8 cellular contexts compared by ENCODE assay signal in the genomic region with DNA sequence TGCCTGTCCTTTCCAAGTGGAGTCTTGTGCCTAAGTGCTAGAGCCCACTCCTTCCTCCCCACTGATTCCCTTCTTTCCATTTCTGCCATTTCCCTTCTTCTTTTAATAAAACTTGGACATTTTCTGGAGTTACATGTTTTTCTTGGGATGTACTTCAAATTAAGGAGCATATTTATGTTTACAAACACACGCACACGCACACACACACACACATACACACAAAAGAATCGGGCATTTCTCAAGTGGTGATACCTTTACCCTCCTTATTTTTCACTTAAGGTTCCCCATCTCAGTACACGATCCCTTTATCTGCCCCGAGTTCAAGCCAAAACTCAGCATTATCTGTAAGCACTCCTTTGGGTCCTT.
A peak's percentile ranks its signal among the peaks of the same experiment; 100 is the strongest.
DNase-seq lines count a peak whose midpoint lies in the region; ATAC-seq and TF ChIP-seq lines count a peak whose summit lies in the region.

No MANE protein-coding gene starts in this region.

- H3K27ac Mint-ChIP-seq in Caco-2 (ENCODE audit: unreplicated experiment) = no peak overlapping the region

- DNase-seq in Caco-2 = no peak
- DNase-seq in MM.1S = no peak
- DNase-seq in tibial artery = no peak
- no peak for DNase-seq in cortex of kidney (lab: John Stamatoyannopoulos, UW)
- DNase-seq in occipital lobe (lab: John Stamatoyannopoulos, UW) = no peak
- no peak for DNase-seq in DMS53 (lab: John Stamatoyannopoulos, UW)

- H3K4me2 ChIP-seq in MM.1S (ENCODE audit: low read depth, low read length) = peak overlapping the region; percentile 77; the same call in 1 of the 2 replicates

- ATAC-seq in GM21825 (IDR thresholded peaks at IDR 0.05; ENCODE audit: unreplicated experiment) (peak; percentile 7), gastroesophageal sphincter (no peak)

- H3K27ac ChIP-seq in MM.1S (ENCODE audit: low read length) (no peak overlapping the region), gastroesophageal sphincter (peak overlapping the region; percentile 85 to 97 (median 90)), tibial artery (peak overlapping the region; percentile 88 to 94)

- peaks cover 4% of the 10 kb centered on the region; the same call in 1 of the 2 replicates for H4K20me1 ChIP-seq in MM.1S (ENCODE audit: insufficient read depth, low read length)

- H3F3A ChIP-seq in MM.1S (ENCODE audit: insufficient read depth, low read length) = peaks cover 8% of the 10 kb centered on the region; the same call in 1 of the 2 replicates

- no peaks in the 10 kb centered on the region for H3K9me3 Mint-ChIP-seq in Caco-2 (ENCODE audit: unreplicated experiment)

- no peak overlapping the region for H3K4me3 Mint-ChIP-seq in Caco-2 (ENCODE audit: unreplicated experiment)

- H3K9me3 ChIP-seq in Caco-2 = no peaks in the 10 kb centered on the region
- no peaks in the 10 kb centered on the region for H3K9me3 ChIP-seq in MM.1S (replicated peaks; ENCODE audit: insufficient read depth, low read length)
- no peaks in the 10 kb centered on the region for H3K9me3 ChIP-seq in gastroesophageal sphincter
- no peaks in the 10 kb centered on the region for H3K9me3 ChIP-seq in tibial artery

- no peak overlapping the region for H3K9ac ChIP-seq in MM.1S (ENCODE audit: low read length)

- no peak for TF ChIP-seq EP300 in gastroesophageal sphincter (IDR thresholded peaks at IDR 0.05)

- H3K9me2 ChIP-seq in MM.1S (replicated peaks; ENCODE audit: insufficient read depth, low read length) = no peaks in the 10 kb centered on the region

- H3K4me1 ChIP-seq in Caco-2 = peaks cover 31% of the 10 kb centered on the region
- peaks cover 15% of the 10 kb centered on the region for H3K4me1 ChIP-seq in MM.1S (ENCODE audit: low read length)
- peaks cover 0 to 44% (median 8%) of the 10 kb centered on the region in 3 donors for H3K4me1 ChIP-seq in gastroesophageal sphincter
- peaks cover 0 to 23% (median 10%) of the 10 kb centered on the region in 4 donors for H3K4me1 ChIP-seq in tibial artery

- H3K36me3 ChIP-seq in Caco-2 (ENCODE audit: control insufficient read depth, insufficient read depth, low read length) (no peaks in the 10 kb centered on the region), MM.1S (replicated peaks; ENCODE audit: insufficient read depth, low read length) (no peaks in the 10 kb centered on the region), gastroesophageal sphincter (no peaks in the 10 kb centered on the region), tibial artery (no peaks in the 10 kb centered on the region)

- peaks cover 4% of the 10 kb centered on the region for H3K36me3 Mint-ChIP-seq in Caco-2 (ENCODE audit: insufficient read depth, unreplicated experiment)

- POLR2A ChIA-PET in Caco-2 (lab: Charles Lee) = interaction anchor here (0.9 to 2.6 kb wide), 8 partner anchors 10 to 156 kb away, joined by 3 to 82 read pairs (median 28); a partner anchor contains a TSS

- TSS peak; percentile 30 for BruUV-seq in Caco-2 (replicated peaks; lab: Mats Ljungman, UMichigan)

- intact Hi-C loops in Caco-2 (cut with micrococcal nuclease; ENCODE audit: unreplicated experiment) (no loop called here), tibial artery (cut with DNase I; ENCODE audit: low total_unique reads) (no loop called here)

- peaks cover 10% of the 10 kb centered on the region for H3K4me1 Mint-ChIP-seq in Caco-2 (ENCODE audit: low read depth, unreplicated experiment)

- H3K27me3 ChIP-seq in Caco-2 (replicated peaks; ENCODE audit: control insufficient read depth, insufficient read depth, low read length) = no peaks in the 10 kb centered on the region
- peaks cover 88% of the 10 kb centered on the region for H3K27me3 ChIP-seq in MM.1S (replicated peaks; ENCODE audit: insufficient read depth, low read length)
- H3K27me3 ChIP-seq in gastroesophageal sphincter = no peaks in the 10 kb centered on the region
- no peaks in the 10 kb centered on the region for H3K27me3 ChIP-seq in tibial artery

- CTCF ChIA-PET in Caco-2 (lab: Charles Lee) = interaction anchor here (1.7 to 3.0 kb wide), 3 partner anchors 10 to 61 kb away, joined by 12 to 52 read pairs (median 18); no protein-coding TSS in a partner anchor

- TF ChIP-seq CTCF in Caco-2 (IDR thresholded peaks at IDR 0.05; ENCODE audit: insufficient read depth in 1 of 2, low read depth in 1 of 2, low read length in 1 of 2, severe bottlenecking in 1 of 2, unreplicated experiment in 1 of 2) (no peak), MM.1S (IDR thresholded peaks at IDR 0.05; ENCODE audit: low read length) (no peak), gastroesophageal sphincter (IDR thresholded peaks at IDR 0.05) (no peak), tibial artery (IDR thresholded peaks at IDR 0.05) (no peak)

- no peaks in the 10 kb centered on the region for H3K79me2 ChIP-seq in MM.1S (ENCODE audit: low read length)

- 15% methylated on average over 4 to 5 of the region's 5 CpGs for WGBS in gastroesophageal sphincter (ENCODE audit: low coverage in 1 of 2), 2 donors

- H3K27me3 Mint-ChIP-seq in Caco-2 (ENCODE audit: insufficient read depth, unreplicated experiment) = no peaks in the 10 kb centered on the region

- H2AFZ ChIP-seq in MM.1S (ENCODE audit: low read length) = no peak overlapping the region

- no peak for TF ChIP-seq POLR2A in gastroesophageal sphincter (IDR thresholded peaks at IDR 0.05)

- H3K4me3 ChIP-seq in Caco-2 (ENCODE audit: low read depth, low read length) (peak overlapping the region; percentile 50), MM.1S (ENCODE audit: low read length) (no peak overlapping the region; the same call in 1 of the 2 replicates), gastroesophageal sphincter (peak overlapping the region; percentile 42 to 50), tibial artery (peak overlapping the region; percentile 51 to 57)
